Comparison of ENCODE assay signal across 20 cellular contexts in the genomic region with DNA sequence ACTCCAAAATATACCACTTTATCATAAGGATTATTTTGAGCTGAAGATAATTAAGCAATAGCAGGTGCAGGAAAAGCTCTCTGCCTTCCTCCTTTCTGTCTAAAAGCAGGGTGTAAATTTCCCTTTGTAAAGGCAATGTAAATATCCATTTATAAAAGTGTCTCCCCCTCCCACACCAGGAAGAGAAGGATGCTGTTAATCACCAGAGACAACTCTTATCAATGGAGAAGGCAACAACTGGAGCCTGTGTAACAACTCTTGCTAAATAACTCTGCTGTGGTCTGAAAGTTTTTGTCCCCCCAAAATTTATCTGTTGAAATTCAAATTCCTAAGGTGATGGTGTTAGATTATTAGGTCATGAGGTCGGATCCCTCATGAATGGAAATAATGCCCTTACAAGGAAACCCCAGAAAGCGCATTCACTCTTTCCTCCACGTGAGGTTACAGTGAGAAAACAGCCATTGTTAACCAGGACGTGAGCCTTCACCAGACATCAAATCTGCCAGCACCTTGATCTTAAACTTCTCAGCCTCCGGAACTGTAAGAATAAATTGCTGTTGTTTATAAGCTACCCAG.
DNase-seq lines count a peak whose midpoint lies in the region; FAIRE-seq and TF ChIP-seq lines count a peak whose summit lies in the region.
"Had no signal": no experiment of that assay in that cellular context is flagged by ENCODE, and none has a peak within 500 bp of the region (broad histone marks: within the 10 kb centered on the region; RNA-seq: fewer than 3 reads in every experiment).

No MANE protein-coding gene starts in this region.

- peak overlapping the region; percentile 44 for H3K27ac Mint-ChIP-seq in mesothelial cell of epicardium
- H3K27ac Mint-ChIP-seq: activated CD8-positive, alpha-beta T cell treated with anti-CD3 and anti-CD28 coated beads for 36 hours; activated T-cell treated with anti-CD3 and anti-CD28 coated beads, Interleukin-2, amount 50 U/mL, for 72 hours; naive thymus-derived CD8-positive, alpha-beta T cell had no signal

- no peaks in the 10 kb centered on the region for H3K23me2 ChIP-seq in H1 (ENCODE audit: low read depth, low read length)

- H3K27ac ChIP-seq in GM23248 (peak overlapping the region; percentile 64; the same call in 1 of the 2 replicates), H1 (ENCODE audit: low read depth, low read length) (no peak overlapping the region), kidney (ENCODE audit: low read depth in 2 of 2, low read length in 2 of 2) (no peak overlapping the region)
- H3K27ac ChIP-seq: tibial artery had no signal

- peaks cover 29% of the 10 kb centered on the region for H3K4me1 Mint-ChIP-seq in mesothelial cell of epicardium
- H3K4me1 Mint-ChIP-seq: naive thymus-derived CD8-positive, alpha-beta T cell had no signal

- H2BK12ac ChIP-seq in H1 (ENCODE audit: low read depth, low read length) = no peak overlapping the region

- TF ChIP-seq CTCF in H1 (IDR thresholded peaks at IDR 0.05; ENCODE audit: control extremely low read depth in 1 of 3, insufficient read depth in 1 of 3, low read depth in 1 of 3, low read length in 3 of 3) = no peak
- TF ChIP-seq CTCF in mesothelial cell of epicardium (IDR thresholded peaks at IDR 0.05; ENCODE audit: unreplicated experiment) = no peak
- no peak for TF ChIP-seq CTCF in kidney (IDR thresholded peaks at IDR 0.05; ENCODE audit: borderline replicate concordance, extremely low read depth, insufficient read depth)

- H3K9me3 ChIP-seq in GM23248 (ENCODE audit: low read depth) (no peaks in the 10 kb centered on the region), H1 (ENCODE audit: insufficient read depth in 2 of 2, low read depth in 1 of 2, low read length in 1 of 2) (no peaks in the 10 kb centered on the region), kidney (ENCODE audit: control insufficient read depth in 1 of 2, low read length in 2 of 2) (no peaks in the 10 kb centered on the region)
- H3K9me3 ChIP-seq: BE2C, tibial artery had no signal

- peak; percentile 65 for FAIRE-seq in H1 (lab: Jason Lieb, UNC)
- FAIRE-seq in kidney (lab: Jason Lieb, UNC) = no peak

- H3K14ac ChIP-seq in H1 (ENCODE audit: insufficient read length) = no peak overlapping the region

- no peak overlapping the region for H2BK20ac ChIP-seq in H1 (ENCODE audit: low read length)

- H2BK5ac ChIP-seq in H1 (ENCODE audit: low read depth, low read length) = no peak overlapping the region

- intact Hi-C loops in kidney (cut with DNase I) = no loop called here

- H3K79me1 ChIP-seq in H1 (ENCODE audit: low read depth, low read length) = no peaks in the 10 kb centered on the region

- H4K91ac ChIP-seq in H1 (replicated peaks; ENCODE audit: insufficient read length, low read length) = no peak overlapping the region

- peak; percentile 6 for DNase-seq in GM23248
- DNase-seq in NCI-H1436 treated with DMSO at 0.1 percent for 48 hours (lab: John Stamatoyannopoulos, UW) = peak; percentile 62
- DNase-seq in H1 (ENCODE audit: low read depth in 1 of 2, low spot score in 2 of 2) = no peak
- DNase-seq in mesothelial cell of epicardium (ENCODE audit: low spot score in 2 of 2, unreplicated experiment in 2 of 2) = no peak
- no peak for DNase-seq in activated effector memory CD4-positive, alpha-beta T cell treated with Interleukin-2 at 50 U/mL for 16 hours
- no peak for DNase-seq in iPS-NIHi7 (ENCODE audit: extremely low spot score)
- DNase-seq in AG08396 (ENCODE audit: low spot score) = no peak
- DNase-seq in kidney = no peak
- DNase-seq: activated CD8-positive, alpha-beta T cell treated with anti-CD3 and anti-CD28 coated beads for 36 hours; activated T-cell treated with anti-CD3 and anti-CD28 coated beads, Interleukin-2, amount 50 U/mL, for 72 hours; BE2C; caudate nucleus; effector CD8-positive, alpha-beta T cell; KBM-7; left ventricle myocardium superior; naive thymus-derived CD8-positive, alpha-beta T cell; NCI-H1048; NCI-H446; OCI-M1; tibial artery had no signal

- H4K20me1 ChIP-seq in GM23248 (ENCODE audit: insufficient read depth) = no peaks in the 10 kb centered on the region
- no peaks in the 10 kb centered on the region for H4K20me1 ChIP-seq in H1 (replicated peaks in 1 of 2; ENCODE audit: control insufficient read depth in 1 of 2, insufficient read depth in 2 of 2, low read length in 2 of 2)

- CTCF ChIA-PET in H1 (lab: Charles Lee; ENCODE audit: partially characterized antibody) = interaction anchor here (0.8 to 1.1 kb wide), 3 partner anchors 16 to 721 kb away, joined by 3 to 5 read pairs (median 4); no protein-coding TSS in a partner anchor

- H3K4me1 ChIP-seq in GM23248 (ENCODE audit: insufficient read depth) = peaks cover 14% of the 10 kb centered on the region
- H3K4me1 ChIP-seq in H1 (replicated peaks in 1 of 4; ENCODE audit: control insufficient read depth in 3 of 4, insufficient read depth in 4 of 4, low read length in 3 of 4) = peaks cover 0 to 4% (median 1%) of the 10 kb centered on the region in 4 experiments; a peak in 2 of 7 replicates
- H3K4me1 ChIP-seq in kidney (ENCODE audit: control insufficient read depth in 1 of 2, insufficient read depth in 1 of 2, low read depth in 1 of 2, low read length in 2 of 2) = no peaks in the 10 kb centered on the region
- H3K4me1 ChIP-seq: BE2C, tibial artery had no signal

- no peak overlapping the region for H2AK5ac ChIP-seq in H1 (ENCODE audit: low read depth, low read length)

- peak overlapping the region; percentile 26 for H3K9ac ChIP-seq in GM23248
- H3K9ac ChIP-seq in H1 (replicated peaks in 1 of 4; ENCODE audit: extremely low read depth in 1 of 4, low read depth in 3 of 4, low read length in 3 of 4) = no peak overlapping the region
- no peak overlapping the region for H3K9ac ChIP-seq in kidney (ENCODE audit: low read length in 2 of 2)

- H4K8ac ChIP-seq in H1 (ENCODE audit: extremely low read depth, insufficient read depth, low read length) = no peak overlapping the region

- WGBS in GM23248 (ENCODE audit: low coverage in 1 of 2, low lambda C conversion rate in 2 of 2, missing lambda C conversion rate in 2 of 2), 2 experiments = 61 to 62% methylated on average over 5 of the region's 5 CpGs
- WGBS in H1 (ENCODE audit: extremely low coverage in 1 of 2, insufficient coverage in 1 of 2, insufficient read length in 1 of 2, insufficient replicate concordance in 2 of 2, low coverage in 1 of 2, low lambda C conversion rate in 2 of 2, missing lambda C conversion rate in 1 of 2), 2 experiments = 42% methylated on average over 5 of the region's 5 CpGs; no CpG with 5 or more reads in 1 of the 2 experiments

- no peaks in the 10 kb centered on the region for H3F3A ChIP-seq in GM23248 (ENCODE audit: insufficient read depth)

- H3K27me3 ChIP-seq in GM23248 (replicated peaks; ENCODE audit: insufficient read depth) (no peaks in the 10 kb centered on the region), H1 (replicated peaks in 1 of 4; ENCODE audit: control insufficient read depth in 3 of 4, extremely low read depth in 1 of 4, insufficient read depth in 3 of 4, low read length in 3 of 4) (no peaks in the 10 kb centered on the region)
- H3K27me3 ChIP-seq: BE2C, tibial artery had no signal

- H3K9me3 Mint-ChIP-seq in mesothelial cell of epicardium = peaks cover 5% of the 10 kb centered on the region
- H3K9me3 Mint-ChIP-seq: activated CD8-positive, alpha-beta T cell treated with anti-CD3 and anti-CD28 coated beads for 36 hours; activated T-cell treated with anti-CD3 and anti-CD28 coated beads, Interleukin-2, amount 50 U/mL, for 72 hours had no signal

- no peak overlapping the region for H3K4ac ChIP-seq in H1 (replicated peaks; ENCODE audit: insufficient read length, low read depth, low read length)

- POLR2A ChIA-PET in H1 (lab: Charles Lee; ENCODE audit: partially characterized antibody) = no interaction called here

- no peak for TF ChIP-seq RAD21 in H1 (IDR thresholded peaks at IDR 0.05 in 1 of 2, conservative IDR thresholded peaks at IDR 0.05 in 1 of 2; ENCODE audit: low read depth in 2 of 2, low read length in 2 of 2)

- no peak overlapping the region for H3K56ac ChIP-seq in H1 (replicated peaks; ENCODE audit: insufficient read length, low read depth, low read length)

- H3K4me3 ChIP-seq in GM23248 (no peak overlapping the region), H1 (ENCODE audit: extremely low read depth in 1 of 4, insufficient read depth in 2 of 4, low read depth in 3 of 4, low read length in 4 of 4) (no peak overlapping the region), kidney (ENCODE audit: low read length in 2 of 2) (no peak overlapping the region)
- H3K4me3 ChIP-seq: tibial artery had no signal

- H3K27me3 Mint-ChIP-seq in mesothelial cell of epicardium (ENCODE audit: low read depth) = no peaks in the 10 kb centered on the region

- H3K4me3 Mint-ChIP-seq in mesothelial cell of epicardium = no peak overlapping the region
- H3K4me3 Mint-ChIP-seq: activated CD8-positive, alpha-beta T cell treated with anti-CD3 and anti-CD28 coated beads for 36 hours; activated T-cell treated with anti-CD3 and anti-CD28 coated beads, Interleukin-2, amount 50 U/mL, for 72 hours; naive thymus-derived CD8-positive, alpha-beta T cell had no signal

- no peaks in the 10 kb centered on the region for H3K9me2 ChIP-seq in GM23248 (ENCODE audit: insufficient read depth)

- no peaks in the 10 kb centered on the region for H3K36me3 Mint-ChIP-seq in mesothelial cell of epicardium
- H3K36me3 Mint-ChIP-seq: naive thymus-derived CD8-positive, alpha-beta T cell had no signal

- H2BK120ac ChIP-seq in H1 (replicated peaks; ENCODE audit: low read depth, low read length) = no peak overlapping the region

- TF ChIP-seq POLR2A in H1 (IDR thresholded peaks at IDR 0.05; ENCODE audit: control extremely low read depth in 1 of 2, low read depth in 2 of 2, low read length in 2 of 2) = no peak

- TF ChIP-seq EP300 in H1 (IDR thresholded peaks at IDR 0.05; ENCODE audit: borderline replicate concordance in 1 of 2, low read depth in 2 of 2, low read length in 2 of 2) = no peak

- in situ Hi-C loops in GM23248 (cut with MboI) = no loop called here

- no peak overlapping the region for H2BK15ac ChIP-seq in H1 (ENCODE audit: low read length)

- H4K5ac ChIP-seq in H1 (ENCODE audit: insufficient read length, low read depth, low read length) = no peak overlapping the region

- no peak overlapping the region for H3K23ac ChIP-seq in H1 (ENCODE audit: insufficient read length)

- no peak overlapping the region for H3K18ac ChIP-seq in H1 (ENCODE audit: extremely low read depth, low read length)

- H3K4me2 ChIP-seq in GM23248 (ENCODE audit: unreplicated experiment) = peak overlapping the region; percentile 46
- H3K4me2 ChIP-seq in H1 (ENCODE audit: insufficient read depth in 1 of 2, low read depth in 2 of 2, low read length in 2 of 2) = no peak overlapping the region

- H3K79me2 ChIP-seq in GM23248 (ENCODE audit: insufficient read depth) = no peaks in the 10 kb centered on the region
- no peaks in the 10 kb centered on the region for H3K79me2 ChIP-seq in H1 (ENCODE audit: control insufficient read depth in 1 of 2, insufficient read depth in 2 of 2, low read length in 2 of 2)

- H3K36me3 ChIP-seq in GM23248 (ENCODE audit: low read depth) (no peaks in the 10 kb centered on the region), H1 (ENCODE audit: control insufficient read depth in 2 of 4, insufficient read depth in 4 of 4, low read length in 3 of 4) (no peaks in the 10 kb centered on the region), kidney (ENCODE audit: control insufficient read depth in 1 of 2, insufficient read depth in 2 of 2, low read length in 2 of 2) (no peaks in the 10 kb centered on the region)
- H3K36me3 ChIP-seq: BE2C, tibial artery had no signal

- H2AFZ ChIP-seq in GM23248 = peak overlapping the region; percentile 40; the same call in 1 of the 2 replicates
- peak overlapping the region; percentile 68; the same call in 1 of the 2 replicates for H2AFZ ChIP-seq in H1 (ENCODE audit: low read length)

Comparison
In these comparisons a context has a peak if more than half of its experiments do, and no peak if none do; other contexts are left out.
1. DNase-seq: peak in GM23248 (single experiment) and NCI-H1436 treated with DMSO at 0.1 percent for 48 hours (single experiment); none in H1 (0 of 2), mesothelial cell of epicardium (0 of 2), activated effector memory CD4-positive, alpha-beta T cell treated with Interleukin-2 at 50 U/mL for 16 hours (single experiment), iPS-NIHi7 (single experiment), AG08396 (single experiment) and kidney (single experiment).